Comparison of ENCODE assay signal across 11 cellular contexts in genomic region chr13:93951153-93951552, GRCh38.
A peak's percentile ranks its signal among the peaks of the same experiment; 100 is the strongest.
DNase-seq lines count a peak whose midpoint lies in the region; ATAC-seq and TF ChIP-seq lines count a peak whose summit lies in the region.
"Had no signal": no experiment of that assay in that cellular context is flagged by ENCODE, and none has a peak within 500 bp of the region (broad histone marks: within the 10 kb centered on the region; RNA-seq: fewer than 3 reads in every experiment).

No MANE protein-coding gene starts in this region.

- TF ChIP-seq POLR2A in stomach (IDR thresholded peaks at IDR 0.05) = no peak

- intact Hi-C loops in psoas muscle (cut with DNase I) = no loop called here
- intact Hi-C loops in stomach (cut with DNase I; ENCODE audit: low total_unique reads) = no loop called here

- H3K27ac ChIP-seq in psoas muscle = no peak overlapping the region
- H3K27ac ChIP-seq in coronary artery = no peak overlapping the region
- no peak overlapping the region for H3K27ac ChIP-seq in stomach
- H3K27ac ChIP-seq: SK-N-MC had no signal

- H3K27me3 ChIP-seq in psoas muscle (ENCODE audit: insufficient read depth in 3 of 3, low read length in 2 of 3) (no peaks in the 10 kb centered on the region), stomach (no peaks in the 10 kb centered on the region)

- peak; percentile 36 for TF ChIP-seq CTCF in AG09319 (IDR thresholded peaks at IDR 0.05; ENCODE audit: low read depth, low read length)
- peak; percentile 35 for TF ChIP-seq CTCF in fibroblast of pulmonary artery (IDR thresholded peaks at IDR 0.05; ENCODE audit: low read length, missing control alignments)
- TF ChIP-seq CTCF in psoas muscle (IDR thresholded peaks at IDR 0.05) = no peak
- no peak for TF ChIP-seq CTCF in coronary artery (IDR thresholded peaks at IDR 0.05)
- TF ChIP-seq CTCF in stomach (IDR thresholded peaks at IDR 0.05) = no peak

- DNase-seq in AG09319 (ENCODE audit: extremely low read depth, low read depth) (no peak), GM03348 (ENCODE audit: low spot score) (peak; percentile 16), NCI-H748 treated with DMSO at 0.1 percent for 48 hours (lab: John Stamatoyannopoulos, UW) (peak; percentile 29), fibroblast of pulmonary artery (ENCODE audit: low read depth) (peak; percentile 33), psoas muscle (no peak), coronary artery (ENCODE audit: low spot score) (no peak), stomach (no peak)
- DNase-seq: activated CD4-positive, alpha-beta T cell treated with anti-CD3 and anti-CD28 coated beads for 4 hours; NCI-H446 treated with DMSO at 0.1 percent for 48 hours had no signal

- H3K36me3 ChIP-seq in psoas muscle (ENCODE audit: insufficient read depth in 1 of 2, low read depth in 1 of 2) (no peaks in the 10 kb centered on the region), stomach (no peaks in the 10 kb centered on the region)

- H3K4me3 ChIP-seq in fibroblast of pulmonary artery (replicated peaks; ENCODE audit: low read depth, low read length) (no peak overlapping the region), psoas muscle (no peak overlapping the region), coronary artery (no peak overlapping the region), stomach (no peak overlapping the region)
- H3K4me3 ChIP-seq: SK-N-MC had no signal

- H3K9me3 ChIP-seq in psoas muscle (no peaks in the 10 kb centered on the region), stomach (no peaks in the 10 kb centered on the region)

- no peaks in the 10 kb centered on the region for H3K4me1 ChIP-seq in psoas muscle
- no peaks in the 10 kb centered on the region for H3K4me1 ChIP-seq in stomach

- no peak for TF ChIP-seq EP300 in stomach (IDR thresholded peaks at IDR 0.05)

- ATAC-seq in psoas muscle = no peak
- no peak for ATAC-seq in HG03095 (IDR thresholded peaks at IDR 0.05; ENCODE audit: unreplicated experiment)

Comparison
In these comparisons a context has a peak if more than half of its experiments do, and no peak if none do; other contexts are left out.
1. DNase-seq: peak in GM03348 (single experiment), NCI-H748 treated with DMSO at 0.1 percent for 48 hours (single experiment) and fibroblast of pulmonary artery (single experiment); none in AG09319 (single experiment), psoas muscle (0 of 2), coronary artery (single experiment) and stomach (single experiment).
2. CTCF ChIP-seq: peak in AG09319 (single experiment) and fibroblast of pulmonary artery (single experiment); none in psoas muscle (single experiment), coronary artery (single experiment) and stomach (0 of 7).